In genomic region chr11:10314199-10315072, GRCh38 we compare ENCODE assay signal across 8 cellular contexts. TPM values are rescaled to one million over a fixed set of nuclear protein-coding genes. Genes with fewer than 3 reads are reported as not detected.
DNase-seq lines count a peak whose midpoint lies in the region; ATAC-seq, FAIRE-seq and TF ChIP-seq lines count a peak whose summit lies in the region.

No MANE protein-coding gene starts in this region.

- no peak overlapping the region for H4K8ac ChIP-seq in mesendoderm (ENCODE audit: low read depth, low read length)

- H3K4me3 ChIP-seq in MM.1S (ENCODE audit: low read length) (peak overlapping the region; percentile 54), astrocyte (ENCODE audit: insufficient read depth, low read depth, low read length) (no peak overlapping the region), mesendoderm (ENCODE audit: low read length) (no peak overlapping the region), vagina (no peak overlapping the region)

- H3K4me1 ChIP-seq in MM.1S (ENCODE audit: low read length) (peaks cover 67% of the 10 kb centered on the region), astrocyte (ENCODE audit: insufficient read depth, low read length) (peaks cover 3% of the 10 kb centered on the region), mesendoderm (ENCODE audit: control insufficient read depth, low read depth, low read length) (peaks cover 3% of the 10 kb centered on the region), vagina (no peaks in the 10 kb centered on the region)

- H2BK5ac ChIP-seq in mesendoderm (ENCODE audit: low read length) = no peak overlapping the region

- no peak overlapping the region for H3K18ac ChIP-seq in mesendoderm (ENCODE audit: low read length)

- no peak overlapping the region for H3K27ac Mint-ChIP-seq in activated T-cell treated with anti-CD3 and anti-CD28 coated beads, Interleukin-2, amount 50 U/mL, for 72 hours
- no peak overlapping the region for H3K27ac Mint-ChIP-seq in astrocyte (ENCODE audit: unreplicated experiment)

- H3K36me3 ChIP-seq in MM.1S (replicated peaks; ENCODE audit: insufficient read depth, low read length) (no peaks in the 10 kb centered on the region), astrocyte (ENCODE audit: insufficient read depth, low read length) (no peaks in the 10 kb centered on the region), mesendoderm (ENCODE audit: control insufficient read depth, insufficient read depth, low read length) (no peaks in the 10 kb centered on the region), vagina (no peaks in the 10 kb centered on the region)

- no peaks in the 10 kb centered on the region for H3K36me3 Mint-ChIP-seq in activated T-cell treated with anti-CD3 and anti-CD28 coated beads, Interleukin-2, amount 50 U/mL, for 72 hours (ENCODE audit: insufficient read depth in 2 of 2)
- H3K36me3 Mint-ChIP-seq in astrocyte (ENCODE audit: low read depth, unreplicated experiment) = no peaks in the 10 kb centered on the region

- H3K27me3 ChIP-seq in MM.1S (replicated peaks; ENCODE audit: insufficient read depth, low read length) = no peaks in the 10 kb centered on the region
- no peaks in the 10 kb centered on the region for H3K27me3 ChIP-seq in astrocyte (ENCODE audit: insufficient read depth, low read length)
- no peaks in the 10 kb centered on the region for H3K27me3 ChIP-seq in mesendoderm (ENCODE audit: insufficient read depth, low read length, poor library complexity)
- H3K27me3 ChIP-seq in vagina = no peaks in the 10 kb centered on the region

- TF ChIP-seq POLR2A in H54 (IDR thresholded peaks at IDR 0.05; ENCODE audit: low read depth, low read length) = no peak
- no peak for TF ChIP-seq POLR2A in vagina (IDR thresholded peaks at IDR 0.05)

- peak overlapping the region; percentile 97 for H3K27ac ChIP-seq in MM.1S (ENCODE audit: low read length)
- no peak overlapping the region for H3K27ac ChIP-seq in astrocyte (ENCODE audit: low read depth, low read length)
- H3K27ac ChIP-seq in mesendoderm (ENCODE audit: low read depth, low read length) = no peak overlapping the region
- no peak overlapping the region for H3K27ac ChIP-seq in vagina

- no peaks in the 10 kb centered on the region for H4K20me1 ChIP-seq in MM.1S (ENCODE audit: insufficient read depth, low read length)
- H4K20me1 ChIP-seq in astrocyte (ENCODE audit: insufficient read depth, low read length) = no peaks in the 10 kb centered on the region

- H3K79me1 ChIP-seq in mesendoderm (ENCODE audit: low read length) = no peaks in the 10 kb centered on the region

- H3K23ac ChIP-seq in mesendoderm (ENCODE audit: low read length) = no peak overlapping the region

- H3K79me2 ChIP-seq in MM.1S (ENCODE audit: low read length) (peaks cover 8% of the 10 kb centered on the region), astrocyte (ENCODE audit: insufficient read depth, low read length) (no peaks in the 10 kb centered on the region), mesendoderm (ENCODE audit: control insufficient read depth, insufficient read depth, low read length) (no peaks in the 10 kb centered on the region)

- no peaks in the 10 kb centered on the region for H3K9me2 ChIP-seq in MM.1S (replicated peaks; ENCODE audit: insufficient read depth, low read length)

- peaks cover 18% of the 10 kb centered on the region for H3K4me1 Mint-ChIP-seq in activated T-cell treated with anti-CD3 and anti-CD28 coated beads, Interleukin-2, amount 50 U/mL, for 72 hours (ENCODE audit: low read depth)
- H3K4me1 Mint-ChIP-seq in astrocyte (ENCODE audit: low read depth, unreplicated experiment) = peaks cover 10% of the 10 kb centered on the region

- no peak overlapping the region for H4K5ac ChIP-seq in mesendoderm (ENCODE audit: low read length)

- H3K4me3 Mint-ChIP-seq in activated T-cell treated with anti-CD3 and anti-CD28 coated beads, Interleukin-2, amount 50 U/mL, for 72 hours = no peak overlapping the region
- H3K4me3 Mint-ChIP-seq in astrocyte (ENCODE audit: unreplicated experiment) = no peak overlapping the region

- TF ChIP-seq CTCF in MM.1S (IDR thresholded peaks at IDR 0.05; ENCODE audit: low read length) (no peak), astrocyte (IDR thresholded peaks at IDR 0.05; ENCODE audit: insufficient read depth, low read depth, low read length) (no peak), vagina (IDR thresholded peaks at IDR 0.05) (no peak)

- DNase-seq in activated T-cell treated with anti-CD3 and anti-CD28 coated beads, Interleukin-2, amount 50 U/mL, for 72 hours = peak; percentile 20 to 22
- DNase-seq in activated T-cell treated with anti-CD3 and anti-CD28 coated beads, Interleukin-2, amount 50 U/mL, for 1 hour = no peak
- no peak for DNase-seq in H54 (ENCODE audit: insufficient read length, low spot score)
- DNase-seq in MM.1S = peak; percentile 96
- peak; percentile 60 for DNase-seq in astrocyte (ENCODE audit: low read depth)
- peak; percentile 60 for DNase-seq in mesendoderm
- no peak for DNase-seq in cerebellar nuclear complex (lab: John Stamatoyannopoulos, UW)
- no peak for DNase-seq in vagina (ENCODE audit: extremely low spot score in 2 of 2)

- no peak overlapping the region for H2AK5ac ChIP-seq in mesendoderm (ENCODE audit: low read length)

- H3K9ac ChIP-seq in MM.1S (ENCODE audit: low read length) (peak overlapping the region; percentile 82), astrocyte (ENCODE audit: low read length) (no peak overlapping the region), mesendoderm (ENCODE audit: low read length) (no peak overlapping the region)

- no peaks in the 10 kb centered on the region for H3K9me3 Mint-ChIP-seq in activated T-cell treated with anti-CD3 and anti-CD28 coated beads, Interleukin-2, amount 50 U/mL, for 72 hours
- peaks cover 2% of the 10 kb centered on the region for H3K9me3 Mint-ChIP-seq in astrocyte (ENCODE audit: unreplicated experiment)

- H2AFZ ChIP-seq in MM.1S (ENCODE audit: low read length) = no peak overlapping the region
- no peak overlapping the region for H2AFZ ChIP-seq in astrocyte (ENCODE audit: low read depth, low read length)

- FAIRE-seq in H54 (lab: Jason Lieb, UNC) = peak; percentile 98
- no peak for FAIRE-seq in astrocyte (lab: Jason Lieb, UNC)

- H3K9me3 ChIP-seq in MM.1S (replicated peaks; ENCODE audit: insufficient read depth, low read length) (no peaks in the 10 kb centered on the region), astrocyte (ENCODE audit: insufficient read depth, low read depth, low read length) (no peaks in the 10 kb centered on the region), vagina (no peaks in the 10 kb centered on the region)

- peak; percentile 87 for ATAC-seq in activated T-cell treated with anti-CD3 and anti-CD28 coated beads, Interleukin-2, amount 50 U/mL, for 72 hours (replicated peaks in 1 of 2)

- no peak overlapping the region for H2BK15ac ChIP-seq in mesendoderm (replicated peaks; ENCODE audit: low read depth)

- no peak overlapping the region for H3K56ac ChIP-seq in mesendoderm (ENCODE audit: low read length)

- intact Hi-C loops in vagina (cut with DNase I) = no loop called here

- H3K4me2 ChIP-seq in MM.1S (ENCODE audit: low read depth, low read length) (peak overlapping the region; percentile 78), astrocyte (ENCODE audit: low read length) (no peak overlapping the region), mesendoderm (ENCODE audit: low read length) (no peak overlapping the region)

- no peak overlapping the region for H2BK120ac ChIP-seq in mesendoderm (ENCODE audit: low read depth, low read length)

- peaks cover 12% of the 10 kb centered on the region for H3K27me3 Mint-ChIP-seq in activated T-cell treated with anti-CD3 and anti-CD28 coated beads, Interleukin-2, amount 50 U/mL, for 72 hours (ENCODE audit: low read depth)
- no peaks in the 10 kb centered on the region for H3K27me3 Mint-ChIP-seq in astrocyte (ENCODE audit: low read depth, unreplicated experiment)

- H3F3A ChIP-seq in MM.1S (ENCODE audit: insufficient read depth, low read length) = peaks cover 86% of the 10 kb centered on the region

- no CpG with 5 or more reads among the region's 8 CpGs for WGBS in mesendoderm (ENCODE audit: extremely low coverage, insufficient coverage, low lambda C conversion rate)

- H3K4ac ChIP-seq in mesendoderm (ENCODE audit: low read depth, low read length) = no peak overlapping the region

RNA-seq across cellular contexts. Expression of gene ADM, which starts 9.6 kb away (rescaled TPM):
- total RNA-seq in activated T-cell treated with anti-CD3 and anti-CD28 coated beads, Interleukin-2, amount 50 U/mL, for 72 hours = 1 to 10 TPM; 2.0 to 4.6 TPM
- 75.9 and 78.7 TPM in 2 replicates for total RNA-seq in astrocyte
- 12.6 TPM for polyA plus RNA-seq in mesendoderm (2013, experiment 1 of 2)
- polyA plus RNA-seq in mesendoderm (2013, experiment 2 of 2) = 15.2 TPM
- total RNA-seq in vagina = 130 TPM

RNA-seq across cellular contexts. Expression of gene SBF2, which starts 20.4 kb away (rescaled TPM):
- total RNA-seq in activated T-cell treated with anti-CD3 and anti-CD28 coated beads, Interleukin-2, amount 50 U/mL, for 72 hours = 10 to 100 TPM; 13.4 to 28.8 TPM
- 43.7 and 50.0 TPM in 2 replicates for total RNA-seq in astrocyte
- polyA plus RNA-seq in mesendoderm (2013, experiment 1 of 2) = 14.5 TPM
- 15.3 TPM for polyA plus RNA-seq in mesendoderm (2013, experiment 2 of 2)
- 69.5 TPM for total RNA-seq in vagina

Comparison
In these comparisons a context has a peak if more than half of its experiments do, and no peak if none do; other contexts are left out.
1. DNase-seq: peak in activated T-cell treated with anti-CD3 and anti-CD28 coated beads, Interleukin-2, amount 50 U/mL, for 72 hours (2 of 2), MM.1S (single experiment), astrocyte (single experiment) and mesendoderm (single experiment); none in activated T-cell treated with anti-CD3 and anti-CD28 coated beads, Interleukin-2, amount 50 U/mL, for 1 hour (single experiment), H54 (single experiment), cerebellar nuclear complex (0 of 2) and vagina (0 of 2).
2. RNA of gene ADM, which starts 9.6 kb away (total RNA-seq): 130 TPM in vagina (single experiment) and 75.9 to 78.7 TPM in astrocyte; 2.0 to 4.6 TPM in activated T-cell treated with anti-CD3 and anti-CD28 coated beads, Interleukin-2, amount 50 U/mL, for 72 hours; every median in the first group is over 10 times any median in the second.